ENCODE assay signal across 11 cellular contexts in the genomic region with DNA sequence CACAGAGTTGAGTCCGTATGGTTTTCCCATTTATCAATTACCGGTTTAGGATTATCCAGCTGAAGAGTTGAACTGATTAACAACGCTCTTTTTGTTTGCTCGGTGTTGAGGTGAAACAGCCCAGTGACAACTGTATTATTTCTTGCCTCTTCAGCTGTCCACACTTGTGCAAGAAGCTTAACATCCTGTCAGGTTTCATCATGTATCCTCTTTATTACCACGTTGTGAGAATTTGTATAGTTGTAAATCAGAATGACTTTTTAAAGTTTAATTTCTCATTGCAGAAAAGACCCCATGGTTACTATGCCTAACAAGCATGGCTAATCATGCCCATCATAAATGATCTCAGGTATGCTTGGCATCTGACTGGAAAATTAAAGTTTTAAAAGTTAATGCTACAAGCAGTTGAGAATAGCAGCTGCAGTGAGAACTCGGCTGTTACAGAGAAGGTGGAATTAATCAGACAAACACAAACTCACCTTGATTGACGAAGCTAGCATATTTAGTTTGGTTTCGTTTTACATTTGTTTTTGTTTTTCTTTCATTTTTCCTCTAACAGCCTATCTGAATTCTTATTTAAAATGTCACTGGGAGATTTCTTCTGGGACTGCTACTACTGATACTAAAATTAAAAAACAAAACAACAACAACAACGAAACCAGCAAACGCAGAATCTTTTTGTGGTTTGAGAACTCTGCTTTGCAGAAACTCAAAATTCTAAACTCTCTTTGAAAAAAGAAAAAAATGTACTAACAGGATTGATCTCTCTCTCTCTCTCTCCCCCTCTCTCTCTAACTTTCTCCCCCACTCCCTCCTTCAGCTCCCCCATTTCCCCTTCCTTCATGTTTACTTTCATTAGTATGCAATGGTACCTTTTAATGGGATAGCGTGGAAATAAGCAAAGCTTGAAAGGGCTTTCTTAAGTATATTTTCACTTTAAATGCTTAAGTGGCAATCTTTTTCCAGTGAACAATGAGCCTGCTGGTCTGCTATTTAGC.
A peak's percentile ranks its signal among the peaks of the same experiment; 100 is the strongest.
DNase-seq lines count a peak whose midpoint lies in the region; ATAC-seq and TF ChIP-seq lines count a peak whose summit lies in the region.
"Had no signal": no experiment of that assay in that cellular context is flagged by ENCODE, and none has a peak within 500 bp of the region (broad histone marks: within the 10 kb centered on the region; RNA-seq: fewer than 3 reads in every experiment).

No MANE protein-coding gene starts in this region.

- no peaks in the 10 kb centered on the region for H3K9me1 ChIP-seq in IMR-90 (ENCODE audit: insufficient read depth, low read length)

- H3K27ac Mint-ChIP-seq in Calu3 (ENCODE audit: unreplicated experiment): no peak overlapping the region

- dilution Hi-C loops in IMR-90 (cut with HindIII; ENCODE audit: low sequenced_read_pairs, unreplicated experiment): no loop called here

- H4K91ac ChIP-seq in IMR-90 (ENCODE audit: insufficient read depth, low read depth, low read length): no peak overlapping the region

- H3K18ac ChIP-seq in IMR-90 (ENCODE audit: low read depth, low read length): peak overlapping the region; percentile 8; the same call in 1 of the 2 replicates

- no CpG with 5 or more reads among the region's 11 CpGs for WGBS in IMR-90 (ENCODE audit: extremely low coverage in 2 of 2, insufficient read length in 1 of 2), 2 experiments

- H2BK20ac ChIP-seq in IMR-90 (ENCODE audit: low read depth, low read length): 0 out of 2 replicates have a peak overlapping the region, but pooled peaks have one; percentile 32

- no peak overlapping the region for H2BK15ac ChIP-seq in IMR-90 (ENCODE audit: low read depth, low read length)

- no peaks in the 10 kb centered on the region for H3K9me3 ChIP-seq in IMR-90 (ENCODE audit: control insufficient read depth, insufficient read depth, low read length)
- H3K9me3 ChIP-seq in breast epithelium: no peaks in the 10 kb centered on the region
- no peaks in the 10 kb centered on the region for H3K9me3 ChIP-seq in muscle layer of duodenum (ENCODE audit: control insufficient read depth in 1 of 2, low read length in 2 of 2)

- peak overlapping the region; percentile 52 for H3K9ac ChIP-seq in IMR-90 (ENCODE audit: low read depth, low read length)

- POLR2A ChIA-PET in IMR-90 (lab: Charles Lee; ENCODE audit: unreplicated experiment): no interaction called here

- H3K9me3 Mint-ChIP-seq in Calu3 (ENCODE audit: low read depth, unreplicated experiment): no peaks in the 10 kb centered on the region

- H2AFZ ChIP-seq in IMR-90 (replicated peaks; ENCODE audit: low read length, poor library complexity): no peak overlapping the region

- BruUV-seq in Calu3 (replicated peaks; lab: Mats Ljungman, UMichigan) (no TSS peak), IMR-90 (replicated peaks; lab: Mats Ljungman, UMichigan) (no TSS peak)

- peak overlapping the region; percentile 52 for H3K4me3 Mint-ChIP-seq in Calu3 (ENCODE audit: low read depth, unreplicated experiment)

- H2BK5ac ChIP-seq in IMR-90 (ENCODE audit: low read depth, low read length, poor library complexity, severe bottlenecking): no peak overlapping the region

- no peaks in the 10 kb centered on the region for H3K79me1 ChIP-seq in IMR-90 (ENCODE audit: low read depth in 1 of 2, low read length in 2 of 2)

- no peak overlapping the region for H2AK9ac ChIP-seq in IMR-90 (replicated peaks; ENCODE audit: low read depth, low read length, poor library complexity)

- CTCF ChIA-PET in Calu3 (lab: Charles Lee): interaction anchor here (0.6 kb wide), 1 partner anchor 49 kb away, joined by 5 read pairs; no protein-coding TSS in a partner anchor
- CTCF ChIA-PET in IMR-90 (lab: Yijun Ruan, JAX): interaction anchor here (0.7 to 1.5 kb wide), 2 partner anchors 11 to 14 kb away, joined by 3 read pairs; no protein-coding TSS in a partner anchor

- no peak overlapping the region for H3K27ac ChIP-seq in IMR-90 (ENCODE audit: insufficient read depth, low read length)
- H3K27ac ChIP-seq in breast epithelium: no peak overlapping the region
- no peak overlapping the region for H3K27ac ChIP-seq in muscle layer of duodenum (ENCODE audit: low read length)
- H3K27ac ChIP-seq: skin epidermis had no signal

- no peak overlapping the region for H3K56ac ChIP-seq in IMR-90 (ENCODE audit: extremely low read depth, insufficient read depth, low read length)

- DNase-seq in Calu3 (no peak), IMR-90 (peak; percentile 8), breast epithelium (ENCODE audit: low spot score in 2 of 2) (no peak), SIG-M5 treated with dmso at 0.1 percent for 504 hours (lab: John Stamatoyannopoulos, UW; ENCODE audit: unreplicated experiment) (no peak), pons (ENCODE audit: low spot score) (no peak)
- DNase-seq: activated CD4-positive, alpha-beta T cell treated with anti-CD3 and anti-CD28 coated beads, Interleukin-2, amount 50 U/mL, for 1 hour; NCI-H2081 treated with DMSO at 0.1 percent for 48 hours had no signal

- no peak for TF ChIP-seq RAD21 in IMR-90 (IDR thresholded peaks at IDR 0.05; ENCODE audit: low read length)

- peak overlapping the region; percentile 27 for H2BK120ac ChIP-seq in IMR-90 (ENCODE audit: low read depth, low read length)

- H3K4me1 ChIP-seq in IMR-90 (ENCODE audit: control insufficient read depth, insufficient read depth, low read length): no peaks in the 10 kb centered on the region
- H3K4me1 ChIP-seq in breast epithelium: no peaks in the 10 kb centered on the region
- H3K4me1 ChIP-seq in muscle layer of duodenum (ENCODE audit: control insufficient read depth in 1 of 2, insufficient read depth in 2 of 2, low read length in 2 of 2): peaks cover 0 to 4% of the 10 kb centered on the region in 2 donors

- peak overlapping the region; percentile 92 for H3K4me2 ChIP-seq in IMR-90 (ENCODE audit: low read depth, low read length)

- H3K27me3 Mint-ChIP-seq in Calu3 (ENCODE audit: unreplicated experiment): no peaks in the 10 kb centered on the region

- TF ChIP-seq POLR2A in IMR-90 (IDR thresholded peaks at IDR 0.05; ENCODE audit: low read depth, low read length): no peak
- no peak for TF ChIP-seq POLR2A in breast epithelium (IDR thresholded peaks at IDR 0.05)

- in situ Hi-C loops in IMR-90 (cut with MboI; ENCODE audit: low sequenced_read_pairs): no loop called here

- H2AK5ac ChIP-seq in IMR-90 (ENCODE audit: low read depth, low read length): no peak overlapping the region

- H3K23ac ChIP-seq in IMR-90 (ENCODE audit: low read depth, low read length): peak overlapping the region; percentile 29

- H3K27me3 ChIP-seq in IMR-90 (ENCODE audit: control insufficient read depth, insufficient read depth, low read length) (no peaks in the 10 kb centered on the region), breast epithelium (no peaks in the 10 kb centered on the region), muscle layer of duodenum (ENCODE audit: low read depth, low read length) (no peaks in the 10 kb centered on the region)

- H3K4me3 ChIP-seq in IMR-90 (ENCODE audit: insufficient read depth, low read depth, low read length) (peak overlapping the region; percentile 53; the same call in 1 of the 2 replicates), breast epithelium (peak overlapping the region in 2 of 3 donors; percentile 3 to 29), muscle layer of duodenum (ENCODE audit: low read depth in 1 of 2, low read length in 2 of 2) (peak overlapping the region; percentile 49 to 59)

- no peak overlapping the region for H4K5ac ChIP-seq in IMR-90 (ENCODE audit: low read depth, low read length)

- H3K36me3 ChIP-seq in IMR-90 (ENCODE audit: control insufficient read depth, insufficient read depth, low read length) (no peaks in the 10 kb centered on the region), breast epithelium (no peaks in the 10 kb centered on the region), muscle layer of duodenum (ENCODE audit: control insufficient read depth in 1 of 2, insufficient read depth in 2 of 2, low read length in 2 of 2) (no peaks in the 10 kb centered on the region)

- TF ChIP-seq CTCF in Calu3 (IDR thresholded peaks at IDR 0.05; ENCODE audit: unreplicated experiment) (no peak), IMR-90 (conservative IDR thresholded peaks at IDR 0.05; ENCODE audit: low read depth, low read length) (no peak), breast epithelium (IDR thresholded peaks at IDR 0.05) (no peak)

- intact Hi-C loops in Calu3 (cut with micrococcal nuclease; ENCODE audit: unreplicated experiment) (no loop called here), IMR-90 (cut with micrococcal nuclease) (no loop called here), breast epithelium (cut with DNase I; ENCODE audit: low total_unique reads) (no loop called here)

- H4K20me1 ChIP-seq in IMR-90 (ENCODE audit: insufficient read depth, low read length): no peaks in the 10 kb centered on the region

- peaks cover 10% of the 10 kb centered on the region for H3K4me1 Mint-ChIP-seq in Calu3 (ENCODE audit: low read depth, unreplicated experiment)

- H3K4ac ChIP-seq in IMR-90 (ENCODE audit: low read depth, low read length): no peak overlapping the region

- H3K36me3 Mint-ChIP-seq in Calu3 (ENCODE audit: insufficient read depth, unreplicated experiment): no peaks in the 10 kb centered on the region

- no peak overlapping the region for H4K8ac ChIP-seq in IMR-90 (ENCODE audit: low read depth in 2 of 2, low read length in 2 of 2)

- ATAC-seq in IMR-90 (ENCODE audit: low read depth): no peak; the same call in 1 of the 2 replicates
- ATAC-seq in GM18502 (IDR thresholded peaks at IDR 0.05; ENCODE audit: poor library complexity, unreplicated experiment): no peak
- no peak for ATAC-seq in GM21515 (IDR thresholded peaks at IDR 0.05; ENCODE audit: unreplicated experiment)

- H3K14ac ChIP-seq in IMR-90 (replicated peaks; ENCODE audit: low read depth, low read length): no peak overlapping the region

TF ChIP-seq in IMR-90, 13 proteins besides CTCF, POLR2A, EP300 and RAD21:
- no peak for TF ChIP-seq RCOR1 (IDR thresholded peaks at IDR 0.05; ENCODE audit: insufficient replicate concordance, low read length)
- no peak for TF ChIP-seq NFE2L2 (IDR thresholded peaks at IDR 0.05; ENCODE audit: low read depth, low read length)
- 0 out of 2 replicates have a peak, but pooled peaks have one; percentile 16 for TF ChIP-seq CEBPB (IDR thresholded peaks at IDR 0.05; ENCODE audit: low read depth, low read length)
- TF ChIP-seq, protein P1, sequence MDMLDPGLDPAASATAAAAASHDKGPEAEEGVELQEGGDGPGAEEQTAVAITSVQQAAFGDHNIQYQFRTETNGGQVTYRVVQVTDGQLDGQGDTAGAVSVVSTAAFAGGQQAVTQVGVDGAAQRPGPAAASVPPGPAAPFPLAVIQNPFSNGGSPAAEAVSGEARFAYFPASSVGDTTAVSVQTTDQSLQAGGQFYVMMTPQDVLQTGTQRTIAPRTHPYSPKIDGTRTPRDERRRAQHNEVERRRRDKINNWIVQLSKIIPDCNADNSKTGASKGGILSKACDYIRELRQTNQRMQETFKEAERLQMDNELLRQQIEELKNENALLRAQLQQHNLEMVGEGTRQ (IDR thresholded peaks at IDR 0.05; ENCODE audit: low read depth, low read length): no peak
- TF ChIP-seq MXI1 (IDR thresholded peaks at IDR 0.05; ENCODE audit: borderline replicate concordance, low read depth, low read length): no peak
- no peak for TF ChIP-seq CHD1 (IDR thresholded peaks at IDR 0.05; ENCODE audit: low read depth, low read length)
